10 cellular contexts compared by ENCODE assay signal in genomic region chr13:59176775-59177174, GRCh38.
A peak's percentile ranks its signal among the peaks of the same experiment; 100 is the strongest.
DNase-seq lines count a peak whose midpoint lies in the region; ATAC-seq and TF ChIP-seq lines count a peak whose summit lies in the region.
"Had no signal": no experiment of that assay in that cellular context is flagged by ENCODE, and none has a peak within 500 bp of the region (broad histone marks: within the 10 kb centered on the region; RNA-seq: fewer than 3 reads in every experiment).

No MANE protein-coding gene starts in this region.

- no peak overlapping the region for H3K27ac ChIP-seq in left ventricle myocardium inferior (replicated peaks)
- no peak overlapping the region for H3K27ac ChIP-seq in right atrium auricular region
- no peak overlapping the region for H3K27ac ChIP-seq in WERI-Rb-1
- H3K27ac ChIP-seq in CD8-positive, alpha-beta T cell (ENCODE audit: low read depth, low read length) = no peak overlapping the region
- H3K27ac ChIP-seq: BLaER1 had no signal

- intact Hi-C loops in left ventricle myocardium inferior (cut with micrococcal nuclease) = no loop called here
- intact Hi-C loops in CD8-positive, alpha-beta T cell (cut with DNase I, micrococcal nuclease) = no loop called here

- no peaks in the 10 kb centered on the region for H3K4me1 Mint-ChIP-seq in effector memory CD8-positive, alpha-beta T cell (ENCODE audit: low read depth in 2 of 2)
- H3K4me1 Mint-ChIP-seq in CD8-positive, alpha-beta T cell (ENCODE audit: low read depth) = no peaks in the 10 kb centered on the region

- peaks cover 0 to 5% of the 10 kb centered on the region in 2 donors for H3K9me3 Mint-ChIP-seq in effector memory CD8-positive, alpha-beta T cell
- peaks cover 2% of the 10 kb centered on the region for H3K9me3 Mint-ChIP-seq in CD8-positive, alpha-beta T cell

- TF ChIP-seq CTCF in left ventricle myocardium inferior (IDR thresholded peaks at IDR 0.05; ENCODE audit: borderline replicate concordance) (peak; percentile 11), right atrium auricular region (IDR thresholded peaks at IDR 0.05) (peak in 1 of 2 donors; percentile 21), WERI-Rb-1 (IDR thresholded peaks at IDR 0.05; ENCODE audit: low read depth, low read length) (peak; percentile 23; the same call in 1 of the 2 replicates)
- no peak for TF ChIP-seq CTCF in CD8-positive, alpha-beta T cell (IDR thresholded peaks at IDR 0.05)

- H3K4me1 ChIP-seq in left ventricle myocardium inferior (no peaks in the 10 kb centered on the region), right atrium auricular region (no peaks in the 10 kb centered on the region)
- H3K4me1 ChIP-seq in CD8-positive, alpha-beta T cell (ENCODE audit: insufficient read depth, low read length) = no peaks in the 10 kb centered on the region
- H3K4me1 ChIP-seq: BLaER1 had no signal

- peak; percentile 65 for ATAC-seq in HG03342 (IDR thresholded peaks at IDR 0.05; ENCODE audit: unreplicated experiment)
- no peak for ATAC-seq in effector memory CD8-positive, alpha-beta T cell (replicated peaks)
- ATAC-seq in CD8-positive, alpha-beta T cell = no peak

- H3K27ac Mint-ChIP-seq in effector memory CD8-positive, alpha-beta T cell = no peak overlapping the region
- H3K27ac Mint-ChIP-seq in CD8-positive, alpha-beta T cell = no peak overlapping the region

- H3K9me3 ChIP-seq in left ventricle myocardium inferior (replicated peaks) (no peaks in the 10 kb centered on the region), right atrium auricular region (no peaks in the 10 kb centered on the region), WERI-Rb-1 (ENCODE audit: severe bottlenecking) (no peaks in the 10 kb centered on the region)
- H3K9me3 ChIP-seq in CD8-positive, alpha-beta T cell (ENCODE audit: low read length) = no peaks in the 10 kb centered on the region
- H3K9me3 ChIP-seq: BLaER1 had no signal

- no peaks in the 10 kb centered on the region for H3K36me3 Mint-ChIP-seq in effector memory CD8-positive, alpha-beta T cell (ENCODE audit: insufficient read depth)
- no peaks in the 10 kb centered on the region for H3K36me3 Mint-ChIP-seq in CD8-positive, alpha-beta T cell

- H3K4me3 ChIP-seq in left ventricle myocardium inferior (no peak overlapping the region), right atrium auricular region (no peak overlapping the region), WERI-Rb-1 (ENCODE audit: low read depth, low read length) (no peak overlapping the region)
- no peak overlapping the region for H3K4me3 ChIP-seq in CD8-positive, alpha-beta T cell (ENCODE audit: low read depth, low read length)
- H3K4me3 ChIP-seq: BLaER1 had no signal

- DNase-seq in left ventricle myocardium inferior (no peak), right atrium auricular region (ENCODE audit: low spot score) (no peak), WERI-Rb-1 (no peak), NCI-H524 treated with DMSO at 0.1 percent for 48 hours (lab: John Stamatoyannopoulos, UW) (no peak)
- DNase-seq in effector CD4-positive, alpha-beta T cell = no peak
- no peak for DNase-seq in effector memory CD8-positive, alpha-beta T cell
- DNase-seq in CD8-positive, alpha-beta T cell = no peak
- DNase-seq: activated CD8-positive, alpha-beta memory T cell treated with anti-CD3 and anti-CD28 coated beads, Interleukin-2, amount 50 U/mL, for 48 hours had no signal

- H3K27me3 ChIP-seq in left ventricle myocardium inferior (ENCODE audit: low read depth) = no peaks in the 10 kb centered on the region
- no peaks in the 10 kb centered on the region for H3K27me3 ChIP-seq in right atrium auricular region
- H3K27me3 ChIP-seq in WERI-Rb-1 (ENCODE audit: insufficient read depth, low read depth, severe bottlenecking) = no peaks in the 10 kb centered on the region
- H3K27me3 ChIP-seq in CD8-positive, alpha-beta T cell (ENCODE audit: insufficient read depth, low read length) = no peaks in the 10 kb centered on the region
- H3K27me3 ChIP-seq: BLaER1 had no signal

- H3K4me3 Mint-ChIP-seq in effector memory CD8-positive, alpha-beta T cell = no peak overlapping the region
- no peak overlapping the region for H3K4me3 Mint-ChIP-seq in CD8-positive, alpha-beta T cell

- H3K36me3 ChIP-seq in left ventricle myocardium inferior = no peaks in the 10 kb centered on the region
- H3K36me3 ChIP-seq in right atrium auricular region = no peaks in the 10 kb centered on the region
- no peaks in the 10 kb centered on the region for H3K36me3 ChIP-seq in WERI-Rb-1
- no peaks in the 10 kb centered on the region for H3K36me3 ChIP-seq in CD8-positive, alpha-beta T cell (ENCODE audit: insufficient read depth, low read length)
- H3K36me3 ChIP-seq: BLaER1 had no signal

- POLR2A ChIA-PET in CD8-positive, alpha-beta T cell (lab: Charles Lee) = no interaction called here

- CTCF ChIA-PET in CD8-positive, alpha-beta T cell (lab: Charles Lee) = no interaction called here

- H3K27me3 Mint-ChIP-seq in effector memory CD8-positive, alpha-beta T cell = no peaks in the 10 kb centered on the region
- H3K27me3 Mint-ChIP-seq in CD8-positive, alpha-beta T cell (ENCODE audit: low read depth) = no peaks in the 10 kb centered on the region
